Comparison of ENCODE assay signal across 10 cellular contexts in genomic region chr2:88038263-88039105, GRCh38. TPM values are rescaled to one million over a fixed set of nuclear protein-coding genes. Genes with fewer than 3 reads are reported as not detected.
DNase-seq lines count a peak whose midpoint lies in the region; ATAC-seq and TF ChIP-seq lines count a peak whose summit lies in the region.
"Had no signal": no experiment of that assay in that cellular context is flagged by ENCODE, and none has a peak within 500 bp of the region (broad histone marks: within the 10 kb centered on the region; RNA-seq: fewer than 3 reads in every experiment).

No MANE protein-coding gene starts in this region.

- H3K36me3 ChIP-seq in aorta (ENCODE audit: control insufficient read depth in 1 of 2, insufficient read depth in 2 of 2, low read length in 1 of 2) = no peaks in the 10 kb centered on the region

- H3K27ac ChIP-seq in aorta (ENCODE audit: low read depth in 1 of 2, low read length in 2 of 2) = no peak overlapping the region
- H3K27ac ChIP-seq: esophagus muscularis mucosa had no signal

- ATAC-seq in aorta (ENCODE audit: low FRiP score) (no peak), HG02852 (IDR thresholded peaks at IDR 0.05; ENCODE audit: unreplicated experiment) (no peak)

- peaks cover 10% of the 10 kb centered on the region for H3K4me1 Mint-ChIP-seq in nephron

- H3K27ac Mint-ChIP-seq in nephron = peak overlapping the region in 2 of 3 experiments; percentile 12 to 23

- DNase-seq in DMS53 treated with DMSO at 0.1 percent for 48 hours (lab: John Stamatoyannopoulos, UW; ENCODE audit: unreplicated experiment) (peak; percentile 35), NB4 (ENCODE audit: low read depth) (peak; percentile 38), cardiac fibroblast (ENCODE audit: low read depth in 2 of 2) (peak; percentile 69 to 96), cerebellar nuclear complex (lab: John Stamatoyannopoulos, UW) (no peak), aorta (no peak), NCI-H446 treated with DMSO at 0.1 percent for 48 hours (lab: John Stamatoyannopoulos, UW) (no peak)
- DNase-seq: H7 had no signal

- H3K36me3 Mint-ChIP-seq in nephron (ENCODE audit: low read depth) = peaks cover 44% of the 10 kb centered on the region

- no peak for TF ChIP-seq CTCF in NB4 (IDR thresholded peaks at IDR 0.05; ENCODE audit: low read depth, low read length)
- TF ChIP-seq CTCF in cardiac fibroblast (IDR thresholded peaks at IDR 0.05; ENCODE audit: low read depth, low read length) = peak; percentile 2
- no peak for TF ChIP-seq CTCF in nephron (IDR thresholded peaks at IDR 0.05; ENCODE audit: unreplicated experiment in 3 of 3)

- WGBS in aorta, 2 donors = 94 to 97% methylated on average over 4 of the region's 4 CpGs

- H3K4me3 Mint-ChIP-seq in nephron = no peak overlapping the region

- no peak for TF ChIP-seq POLR2A in NB4 (IDR thresholded peaks at IDR 0.05; ENCODE audit: extremely low read depth, insufficient read length)

- no peaks in the 10 kb centered on the region for H3K9me3 Mint-ChIP-seq in nephron

- H3K9me3 ChIP-seq in aorta (ENCODE audit: control insufficient read depth, low read length) = no peaks in the 10 kb centered on the region
- H3K9me3 ChIP-seq: esophagus muscularis mucosa had no signal

- H3K4me3 ChIP-seq in NB4 (ENCODE audit: low read depth, low read length) (no peak overlapping the region), cardiac fibroblast (replicated peaks in 1 of 2; ENCODE audit: low read depth in 2 of 2, low read length in 2 of 2) (no peak overlapping the region), aorta (ENCODE audit: low read length in 2 of 2) (no peak overlapping the region)
- H3K4me3 ChIP-seq: esophagus muscularis mucosa had no signal

- peaks cover 0 to 6% of the 10 kb centered on the region in 2 donors for H3K4me1 ChIP-seq in aorta (ENCODE audit: control insufficient read depth in 1 of 2, insufficient read depth in 2 of 2, low read length in 2 of 2)

- no peaks in the 10 kb centered on the region for H3K27me3 ChIP-seq in aorta (ENCODE audit: control insufficient read depth in 1 of 2, insufficient read depth in 2 of 2, low read length in 1 of 2)
- H3K27me3 ChIP-seq: esophagus muscularis mucosa had no signal

- intact Hi-C loops in aorta (cut with DNase I) = no loop called here

- no peaks in the 10 kb centered on the region for H3K27me3 Mint-ChIP-seq in nephron (ENCODE audit: low read depth)

RNA-seq across cellular contexts. Expression of gene KRCC1, which starts 17.1 kb away (rescaled TPM):
- 10 to 100 TPM; 16.0 to 24.4 TPM for total RNA-seq in aorta
- polyA plus RNA-seq in aorta = 10 to 100 TPM; 24.8 to 35.6 TPM

RNA-seq across cellular contexts. Expression of gene RNU2-63P, which starts 22.1 kb away (rescaled TPM):
- 1 to 10 TPM in 1 of 2 donors, not detected in 1; 3.3 TPM for total RNA-seq in aorta
- not detected for polyA plus RNA-seq in aorta
- total RNA-seq: esophagus muscularis mucosa had no signal

RNA-seq across cellular contexts. Expression of gene SMYD1, which starts 29.1 kb away (rescaled TPM):
- not detected for total RNA-seq in aorta
- polyA plus RNA-seq in aorta = under 1 TPM in 1 of 2 donors, not detected in 1; under 0.01 TPM

Comparison
In these comparisons a context has a peak if more than half of its experiments do, and no peak if none do; other contexts are left out.
1. DNase-seq: peak in DMS53 treated with DMSO at 0.1 percent for 48 hours (single experiment), NB4 (single experiment) and cardiac fibroblast (2 of 2); none in cerebellar nuclear complex (0 of 2), aorta (0 of 2) and NCI-H446 treated with DMSO at 0.1 percent for 48 hours (single experiment).